10 cellular contexts compared by ENCODE assay signal in the genomic region with DNA sequence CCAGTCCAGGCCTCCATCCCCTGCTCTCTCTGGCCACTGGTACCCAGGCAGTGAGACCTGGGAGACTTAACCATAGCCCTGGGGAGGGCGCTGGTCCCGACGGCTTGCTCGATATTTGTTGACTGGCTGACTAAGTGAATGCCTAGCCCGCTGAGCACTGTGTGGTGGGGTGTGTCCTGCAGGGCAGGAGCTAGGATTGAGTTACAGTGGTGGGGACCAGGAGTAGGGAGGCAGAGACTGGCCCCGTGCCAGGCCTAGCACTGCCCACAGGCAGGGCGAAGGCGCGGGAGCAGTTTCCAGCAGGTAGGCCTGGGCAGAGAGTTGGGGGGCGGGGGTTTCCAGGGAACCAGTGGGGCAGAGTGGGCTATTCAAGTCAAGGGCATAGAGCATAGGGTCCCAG. TPM values are rescaled to one million over a fixed set of nuclear protein-coding genes. Genes with fewer than 3 reads are reported as not detected.
DNase-seq lines count a peak whose midpoint lies in the region; ATAC-seq and TF ChIP-seq lines count a peak whose summit lies in the region.
"Had no signal": no experiment of that assay in that cellular context is flagged by ENCODE, and none has a peak within 500 bp of the region (broad histone marks: within the 10 kb centered on the region; RNA-seq: fewer than 3 reads in every experiment).

A gene (plus strand): TSS at position 260 of the 400 bp plus-strand sequence. CDS start 2,887 bp downstream, outside the sequence.

- H3K27ac Mint-ChIP-seq in activated CD4-positive, alpha-beta T cell treated with anti-CD3 and anti-CD28 coated beads, Interleukin-2, amount 10 ng/mL, durations not matched to agents 7 days and 5 days: peak within 1 kb of the TSS; percentile 38
- H3K27ac Mint-ChIP-seq in activated CD8-positive, alpha-beta T cell treated with anti-CD3 and anti-CD28 coated beads, Interleukin-2, amount 10 ng/mL, durations not matched to agents 7 days and 5 days: no peak within 1 kb of the TSS
- no peak within 1 kb of the TSS for H3K27ac Mint-ChIP-seq in activated CD4-positive, alpha-beta T cell treated with anti-CD3 and anti-CD28 coated beads for 36 hours

- H3K4me3 Mint-ChIP-seq in activated CD4-positive, alpha-beta T cell treated with anti-CD3 and anti-CD28 coated beads, Interleukin-2, amount 10 ng/mL, durations not matched to agents 7 days and 5 days: no peak within 1 kb of the TSS
- H3K4me3 Mint-ChIP-seq in activated CD8-positive, alpha-beta T cell treated with anti-CD3 and anti-CD28 coated beads, Interleukin-2, amount 10 ng/mL, durations not matched to agents 7 days and 5 days: no peak within 1 kb of the TSS
- no peak within 1 kb of the TSS for H3K4me3 Mint-ChIP-seq in activated CD4-positive, alpha-beta T cell treated with anti-CD3 and anti-CD28 coated beads for 36 hours

- no peak for TF ChIP-seq CTCF in testis (IDR thresholded peaks at IDR 0.05)
- TF ChIP-seq CTCF in foreskin fibroblast (IDR thresholded peaks at IDR 0.05; ENCODE audit: low read depth, low read length): no peak

- ATAC-seq in activated CD8-positive, alpha-beta T cell treated with anti-CD3 and anti-CD28 coated beads, Interleukin-2, amount 10 ng/mL, durations not matched to agents 7 days and 5 days: no peak
- ATAC-seq in activated CD4-positive, alpha-beta T cell treated with anti-CD3 and anti-CD28 coated beads for 36 hours: no peak

- no peak for DNase-seq in activated CD4-positive, alpha-beta T cell treated with anti-CD3 and anti-CD28 coated beads, Interleukin-2, amount 10 ng/mL, durations not matched to agents 7 days and 5 days
- DNase-seq in activated CD4-positive, alpha-beta T cell treated with anti-CD3 and anti-CD28 coated beads, Interleukin-2, amount 50 U/mL, for 48 hours: no peak
- DNase-seq in activated CD8-positive, alpha-beta T cell treated with anti-CD3 and anti-CD28 coated beads, Interleukin-2, amount 10 ng/mL, durations not matched to agents 7 days and 5 days: no peak
- DNase-seq in left kidney (ENCODE audit: low read depth, low spot score) (peak; percentile 57), testis (no peak), germinal center (ENCODE audit: low spot score) (no peak), foreskin fibroblast (no peak)
- no peak for DNase-seq in activated CD4-positive, alpha-beta T cell treated with anti-CD3 and anti-CD28 coated beads for 36 hours
- DNase-seq: NCI-H226, trophoblast cell had no signal

- POLR2A ChIA-PET in activated CD4-positive, alpha-beta T cell treated with anti-CD3 and anti-CD28 coated beads, Interleukin-2, amount 10 ng/mL, durations not matched to agents 7 days and 5 days (lab: Charles Lee): interaction anchor here (0.5 kb wide), 1 partner anchor 38 kb away, joined by 3 read pairs; no protein-coding TSS in a partner anchor
- POLR2A ChIA-PET in activated CD8-positive, alpha-beta T cell treated with anti-CD3 and anti-CD28 coated beads, Interleukin-2, amount 10 ng/mL, durations not matched to agents 7 days and 5 days (lab: Charles Lee): no interaction called here
- POLR2A ChIA-PET in activated CD4-positive, alpha-beta T cell treated with anti-CD3 and anti-CD28 coated beads for 36 hours (lab: Charles Lee): no interaction called here

- no peaks in the 10 kb centered on the region for H3K27me3 ChIP-seq in testis

- no peak within 1 kb of the TSS for H3K4me3 ChIP-seq in testis
- H3K4me3 ChIP-seq in foreskin fibroblast (ENCODE audit: low read depth in 1 of 2, low read length in 2 of 2): no peak within 1 kb of the TSS

- peaks cover 14% of the 10 kb centered on the region for H3K4me1 ChIP-seq in testis

- CTCF ChIA-PET in activated CD4-positive, alpha-beta T cell treated with anti-CD3 and anti-CD28 coated beads, Interleukin-2, amount 10 ng/mL, durations not matched to agents 7 days and 5 days (lab: Charles Lee): interaction anchor here (0.8 kb wide), 1 partner anchor 10 kb away, joined by 3 read pairs; no protein-coding TSS in a partner anchor
- CTCF ChIA-PET in activated CD8-positive, alpha-beta T cell treated with anti-CD3 and anti-CD28 coated beads, Interleukin-2, amount 10 ng/mL, durations not matched to agents 7 days and 5 days (lab: Charles Lee): no interaction called here
- CTCF ChIA-PET in activated CD4-positive, alpha-beta T cell treated with anti-CD3 and anti-CD28 coated beads for 36 hours (lab: Charles Lee): no interaction called here

- H3K27me3 Mint-ChIP-seq in activated CD4-positive, alpha-beta T cell treated with anti-CD3 and anti-CD28 coated beads, Interleukin-2, amount 10 ng/mL, durations not matched to agents 7 days and 5 days: no peaks in the 10 kb centered on the region
- peaks cover 3% of the 10 kb centered on the region for H3K27me3 Mint-ChIP-seq in activated CD8-positive, alpha-beta T cell treated with anti-CD3 and anti-CD28 coated beads, Interleukin-2, amount 10 ng/mL, durations not matched to agents 7 days and 5 days (ENCODE audit: low read depth)
- H3K27me3 Mint-ChIP-seq in activated CD4-positive, alpha-beta T cell treated with anti-CD3 and anti-CD28 coated beads for 36 hours: no peaks in the 10 kb centered on the region

- H3K9me3 ChIP-seq in testis: no peaks in the 10 kb centered on the region

- no peaks in the 10 kb centered on the region for H3K36me3 ChIP-seq in testis (ENCODE audit: low read depth, missing control alignments)

- intact Hi-C loops in testis (cut with DNase I; ENCODE audit: low total_unique reads): no loop called here
- intact Hi-C loops in activated CD4-positive, alpha-beta T cell treated with anti-CD3 and anti-CD28 coated beads for 36 hours (cut with DNase I, micrococcal nuclease): no loop called here

- H3K27ac ChIP-seq in testis: no peak within 1 kb of the TSS

- H3K9me3 Mint-ChIP-seq in activated CD4-positive, alpha-beta T cell treated with anti-CD3 and anti-CD28 coated beads, Interleukin-2, amount 10 ng/mL, durations not matched to agents 7 days and 5 days: no peaks in the 10 kb centered on the region
- H3K9me3 Mint-ChIP-seq in activated CD8-positive, alpha-beta T cell treated with anti-CD3 and anti-CD28 coated beads, Interleukin-2, amount 10 ng/mL, durations not matched to agents 7 days and 5 days (ENCODE audit: insufficient read depth): no peaks in the 10 kb centered on the region
- no peaks in the 10 kb centered on the region for H3K9me3 Mint-ChIP-seq in activated CD4-positive, alpha-beta T cell treated with anti-CD3 and anti-CD28 coated beads for 36 hours (ENCODE audit: low read depth)

- TF ChIP-seq POLR2A in testis (IDR thresholded peaks at IDR 0.05): no peak

- H3K36me3 Mint-ChIP-seq in activated CD4-positive, alpha-beta T cell treated with anti-CD3 and anti-CD28 coated beads, Interleukin-2, amount 10 ng/mL, durations not matched to agents 7 days and 5 days (ENCODE audit: low read depth): peaks cover 6% of the 10 kb centered on the region
- peaks cover 5% of the 10 kb centered on the region for H3K36me3 Mint-ChIP-seq in activated CD8-positive, alpha-beta T cell treated with anti-CD3 and anti-CD28 coated beads, Interleukin-2, amount 10 ng/mL, durations not matched to agents 7 days and 5 days (ENCODE audit: low read depth)
- H3K36me3 Mint-ChIP-seq in activated CD4-positive, alpha-beta T cell treated with anti-CD3 and anti-CD28 coated beads for 36 hours (ENCODE audit: low read depth): peaks cover under 1% of the 10 kb centered on the region

- H3K4me1 Mint-ChIP-seq in activated CD4-positive, alpha-beta T cell treated with anti-CD3 and anti-CD28 coated beads, Interleukin-2, amount 10 ng/mL, durations not matched to agents 7 days and 5 days: peaks cover 29% of the 10 kb centered on the region
- peaks cover 21% of the 10 kb centered on the region for H3K4me1 Mint-ChIP-seq in activated CD8-positive, alpha-beta T cell treated with anti-CD3 and anti-CD28 coated beads, Interleukin-2, amount 10 ng/mL, durations not matched to agents 7 days and 5 days (ENCODE audit: low read depth)
- peaks cover 21% of the 10 kb centered on the region for H3K4me1 Mint-ChIP-seq in activated CD4-positive, alpha-beta T cell treated with anti-CD3 and anti-CD28 coated beads for 36 hours

- WGBS in testis, 2 donors: 87 to 100% methylated on average over 1 to 10 of the region's 10 CpGs

RNA-seq across cellular contexts. Expression of the gene that starts here (rescaled TPM):
- 10 to 100 TPM; 19.4 to 23.0 TPM for total RNA-seq in activated CD4-positive, alpha-beta T cell treated with anti-CD3 and anti-CD28 coated beads, Interleukin-2, amount 10 ng/mL, durations not matched to agents 7 days and 5 days
- 10 to 100 TPM; 14.6 to 15.1 TPM for total RNA-seq in activated CD8-positive, alpha-beta T cell treated with anti-CD3 and anti-CD28 coated beads, Interleukin-2, amount 10 ng/mL, durations not matched to agents 7 days and 5 days
- 10 to 100 TPM; 16.3 to 17.4 TPM for total RNA-seq in testis
- 9.5 TPM for polyA plus RNA-seq in testis (ENCODE audit: insufficient read depth, low read depth, low replicate concordance)
- 10 to 100 TPM in 1 of 2 experiments, 1 to 10 TPM in 1; 9.2 to 12.1 TPM for total RNA-seq in activated CD4-positive, alpha-beta T cell treated with anti-CD3 and anti-CD28 coated beads for 36 hours
